1 cellular context compared by ENCODE assay signal in the genomic region with DNA sequence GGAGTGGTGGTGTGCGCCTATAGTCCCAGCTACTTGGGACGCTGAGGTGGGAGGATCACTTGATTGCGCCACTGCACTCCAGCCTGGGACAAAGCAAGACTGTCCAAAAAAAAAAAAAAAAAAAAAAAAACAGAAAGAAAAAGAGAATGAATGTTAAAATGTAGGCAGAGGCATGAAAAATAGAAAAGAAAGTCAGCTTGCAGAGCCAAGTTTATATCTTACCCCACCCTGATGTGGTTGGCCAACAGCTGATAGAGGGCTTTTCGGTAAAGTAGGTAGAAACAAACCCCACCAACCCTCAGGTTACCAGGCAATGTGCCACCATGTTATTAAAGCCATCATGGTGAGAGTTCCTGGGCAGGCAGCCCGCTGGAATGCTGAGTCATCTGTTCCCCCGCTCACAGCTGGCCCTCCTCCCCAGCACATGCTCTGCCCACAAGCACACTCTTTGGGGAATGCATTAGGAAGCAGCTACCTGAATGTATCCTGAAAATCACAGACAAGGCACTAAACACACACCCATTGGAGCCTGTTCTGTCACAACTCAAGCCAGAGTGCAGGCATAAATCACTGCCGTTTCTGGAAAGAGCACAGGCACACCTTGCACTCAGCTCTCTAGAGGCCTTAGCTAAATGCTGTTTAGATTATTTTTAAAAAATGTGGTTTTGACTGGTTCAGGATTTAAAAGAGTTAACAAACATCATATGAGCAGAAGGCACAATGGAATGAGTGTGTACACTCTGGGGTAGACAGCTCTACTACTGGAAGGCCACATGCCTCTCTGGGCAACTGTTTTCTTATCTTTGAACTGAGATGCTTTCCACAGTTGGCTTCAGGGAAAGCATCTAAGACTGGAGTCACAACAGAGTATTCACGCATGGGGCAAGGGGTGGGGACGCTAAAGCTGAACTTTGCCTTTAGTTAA.
TF ChIP-seq lines count a peak whose summit lies in the region.

No MANE protein-coding gene starts in this region.

TF ChIP-seq in HepG2, 621 proteins besides CTCF, POLR2A, EP300 and RAD21 (continued from another document and continues in another):
- TF ChIP-seq ARID5B (CRISPR knock-in tag; IDR thresholded peaks at IDR 0.05) (peak; percentile 68), SRY (CRISPR knock-in tag; IDR thresholded peaks at IDR 0.05) (no peak; the same call in 1 of the 2 replicates), ZNF788 (CRISPR knock-in tag; IDR thresholded peaks at IDR 0.05; ENCODE audit: borderline replicate concordance) (peak; percentile 83; the same call in 1 of the 2 replicates), PHF21A (CRISPR knock-in tag; IDR thresholded peaks at IDR 0.05) (peak; percentile 89), TOE1 (CRISPR knock-in tag; IDR thresholded peaks at IDR 0.05) (no peak), MTA1 (CRISPR knock-in tag; IDR thresholded peaks at IDR 0.05; ENCODE audit: borderline replicate concordance) (peak; percentile 88; the same call in 1 of the 2 replicates), ZNF644 (CRISPR knock-in tag; IDR thresholded peaks at IDR 0.05; ENCODE audit: low read depth) (peak; percentile 98), ZMAT3 (CRISPR knock-in tag; conservative IDR thresholded peaks at IDR 0.05) (peak; percentile 78), HMGXB4 (CRISPR knock-in tag; IDR thresholded peaks at IDR 0.05; ENCODE audit: borderline replicate concordance in 1 of 2, low read depth in 1 of 2) (peak in 1 of 2 experiments; percentile 11; a peak in 1 of 4 replicates), STAT5B (CRISPR knock-in tag; IDR thresholded peaks at IDR 0.05) (no peak), ZNF879 (CRISPR knock-in tag; IDR thresholded peaks at IDR 0.05) (no peak), NFE2 (CRISPR knock-in tag; IDR thresholded peaks at IDR 0.05) (peak; percentile 99), SMAD1 (CRISPR knock-in tag; IDR thresholded peaks at IDR 0.05; ENCODE audit: borderline replicate concordance, low read depth) (no peak; the same call in 1 of the 2 replicates), HDAC2 (CRISPR knock-in tag; IDR thresholded peaks at IDR 0.05) (peak; percentile 73), ARNT2 (CRISPR knock-in tag; IDR thresholded peaks at IDR 0.05; ENCODE audit: low read depth) (0 out of 2 replicates have a peak, but pooled peaks have one; percentile 21), TP53 (CRISPR knock-in tag; conservative IDR thresholded peaks at IDR 0.05) (peak; percentile 37; the same call in 1 of the 2 replicates), ZNF746 (CRISPR knock-in tag; IDR thresholded peaks at IDR 0.05) (peak; percentile 71), ZNF143 (CRISPR knock-in tag; IDR thresholded peaks at IDR 0.05) (no peak), ZFP37 (CRISPR knock-in tag; IDR thresholded peaks at IDR 0.05; ENCODE audit: borderline replicate concordance) (0 out of 2 replicates have a peak, but pooled peaks have one; percentile 45), ELF3 (CRISPR knock-in tag; IDR thresholded peaks at IDR 0.05) (peak; percentile 22; the same call in 1 of the 2 replicates), PHB2 (IDR thresholded peaks at IDR 0.05; ENCODE audit: partially characterized antibody) (no peak), ASH2L (IDR thresholded peaks at IDR 0.05; ENCODE audit: insufficient read length, low read depth, low read length) (peak; percentile 60), ATF7 (IDR thresholded peaks at IDR 0.05) (no peak), ATF7 (CRISPR knock-in tag; IDR thresholded peaks at IDR 0.05) (no peak), RFXANK (CRISPR knock-in tag; IDR thresholded peaks at IDR 0.05) (0 out of 2 replicates have a peak, but pooled peaks have one; percentile 29), SMYD3 (CRISPR knock-in tag; IDR thresholded peaks at IDR 0.05) (no peak)
- TF ChIP-seq, protein P1, sequence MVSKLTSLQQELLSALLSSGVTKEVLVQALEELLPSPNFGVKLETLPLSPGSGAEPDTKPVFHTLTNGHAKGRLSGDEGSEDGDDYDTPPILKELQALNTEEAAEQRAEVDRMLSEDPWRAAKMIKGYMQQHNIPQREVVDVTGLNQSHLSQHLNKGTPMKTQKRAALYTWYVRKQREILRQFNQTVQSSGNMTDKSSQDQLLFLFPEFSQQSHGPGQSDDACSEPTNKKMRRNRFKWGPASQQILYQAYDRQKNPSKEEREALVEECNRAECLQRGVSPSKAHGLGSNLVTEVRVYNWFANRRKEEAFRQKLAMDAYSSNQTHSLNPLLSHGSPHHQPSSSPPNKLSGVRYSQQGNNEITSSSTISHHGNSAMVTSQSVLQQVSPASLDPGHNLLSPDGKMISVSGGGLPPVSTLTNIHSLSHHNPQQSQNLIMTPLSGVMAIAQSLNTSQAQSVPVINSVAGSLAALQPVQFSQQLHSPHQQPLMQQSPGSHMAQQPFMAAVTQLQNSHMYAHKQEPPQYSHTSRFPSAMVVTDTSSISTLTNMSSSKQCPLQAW (CRISPR knock-in tag; IDR thresholded peaks at IDR 0.05) = peak; percentile 89
- TF ChIP-seq, protein P2, sequence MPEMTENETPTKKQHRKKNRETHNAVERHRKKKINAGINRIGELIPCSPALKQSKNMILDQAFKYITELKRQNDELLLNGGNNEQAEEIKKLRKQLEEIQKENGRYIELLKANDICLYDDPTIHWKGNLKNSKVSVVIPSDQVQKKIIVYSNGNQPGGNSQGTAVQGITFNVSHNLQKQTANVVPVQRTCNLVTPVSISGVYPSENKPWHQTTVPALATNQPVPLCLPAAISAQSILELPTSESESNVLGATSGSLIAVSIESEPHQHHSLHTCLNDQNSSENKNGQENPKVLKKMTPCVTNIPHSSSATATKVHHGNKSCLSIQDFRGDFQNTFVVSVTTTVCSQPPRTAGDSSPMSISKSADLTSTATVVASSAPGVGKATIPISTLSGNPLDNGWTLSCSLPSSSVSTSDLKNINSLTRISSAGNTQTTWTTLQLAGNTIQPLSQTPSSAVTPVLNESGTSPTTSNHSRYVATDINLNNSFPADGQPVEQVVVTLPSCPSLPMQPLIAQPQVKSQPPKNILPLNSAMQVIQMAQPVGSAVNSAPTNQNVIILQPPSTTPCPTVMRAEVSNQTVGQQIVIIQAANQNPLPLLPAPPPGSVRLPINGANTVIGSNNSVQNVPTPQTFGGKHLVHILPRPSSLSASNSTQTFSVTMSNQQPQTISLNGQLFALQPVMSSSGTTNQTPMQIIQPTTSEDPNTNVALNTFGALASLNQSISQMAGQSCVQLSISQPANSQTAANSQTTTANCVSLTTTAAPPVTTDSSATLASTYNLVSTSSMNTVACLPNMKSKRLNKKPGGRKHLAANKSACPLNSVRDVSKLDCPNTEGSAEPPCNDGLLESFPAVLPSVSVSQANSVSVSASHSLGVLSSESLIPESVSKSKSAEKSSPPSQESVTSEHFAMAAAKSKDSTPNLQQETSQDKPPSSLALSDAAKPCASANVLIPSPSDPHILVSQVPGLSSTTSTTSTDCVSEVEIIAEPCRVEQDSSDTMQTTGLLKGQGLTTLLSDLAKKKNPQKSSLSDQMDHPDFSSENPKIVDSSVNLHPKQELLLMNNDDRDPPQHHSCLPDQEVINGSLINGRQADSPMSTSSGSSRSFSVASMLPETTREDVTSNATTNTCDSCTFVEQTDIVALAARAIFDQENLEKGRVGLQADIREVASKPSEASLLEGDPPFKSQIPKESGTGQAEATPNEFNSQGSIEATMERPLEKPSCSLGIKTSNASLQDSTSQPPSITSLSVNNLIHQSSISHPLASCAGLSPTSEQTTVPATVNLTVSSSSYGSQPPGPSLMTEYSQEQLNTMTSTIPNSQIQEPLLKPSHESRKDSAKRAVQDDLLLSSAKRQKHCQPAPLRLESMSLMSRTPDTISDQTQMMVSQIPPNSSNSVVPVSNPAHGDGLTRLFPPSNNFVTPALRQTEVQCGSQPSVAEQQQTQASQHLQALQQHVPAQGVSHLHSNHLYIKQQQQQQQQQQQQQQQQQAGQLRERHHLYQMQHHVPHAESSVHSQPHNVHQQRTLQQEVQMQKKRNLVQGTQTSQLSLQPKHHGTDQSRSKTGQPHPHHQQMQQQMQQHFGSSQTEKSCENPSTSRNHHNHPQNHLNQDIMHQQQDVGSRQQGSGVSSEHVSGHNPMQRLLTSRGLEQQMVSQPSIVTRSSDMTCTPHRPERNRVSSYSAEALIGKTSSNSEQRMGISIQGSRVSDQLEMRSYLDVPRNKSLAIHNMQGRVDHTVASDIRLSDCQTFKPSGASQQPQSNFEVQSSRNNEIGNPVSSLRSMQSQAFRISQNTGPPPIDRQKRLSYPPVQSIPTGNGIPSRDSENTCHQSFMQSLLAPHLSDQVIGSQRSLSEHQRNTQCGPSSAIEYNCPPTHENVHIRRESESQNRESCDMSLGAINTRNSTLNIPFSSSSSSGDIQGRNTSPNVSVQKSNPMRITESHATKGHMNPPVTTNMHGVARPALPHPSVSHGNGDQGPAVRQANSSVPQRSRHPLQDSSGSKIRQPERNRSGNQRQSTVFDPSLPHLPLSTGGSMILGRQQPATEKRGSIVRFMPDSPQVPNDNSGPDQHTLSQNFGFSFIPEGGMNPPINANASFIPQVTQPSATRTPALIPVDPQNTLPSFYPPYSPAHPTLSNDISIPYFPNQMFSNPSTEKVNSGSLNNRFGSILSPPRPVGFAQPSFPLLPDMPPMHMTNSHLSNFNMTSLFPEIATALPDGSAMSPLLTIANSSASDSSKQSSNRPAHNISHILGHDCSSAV (CRISPR knock-in tag; IDR thresholded peaks at IDR 0.05; ENCODE audit: borderline replicate concordance) = no peak
- TF ChIP-seq, protein P3, sequence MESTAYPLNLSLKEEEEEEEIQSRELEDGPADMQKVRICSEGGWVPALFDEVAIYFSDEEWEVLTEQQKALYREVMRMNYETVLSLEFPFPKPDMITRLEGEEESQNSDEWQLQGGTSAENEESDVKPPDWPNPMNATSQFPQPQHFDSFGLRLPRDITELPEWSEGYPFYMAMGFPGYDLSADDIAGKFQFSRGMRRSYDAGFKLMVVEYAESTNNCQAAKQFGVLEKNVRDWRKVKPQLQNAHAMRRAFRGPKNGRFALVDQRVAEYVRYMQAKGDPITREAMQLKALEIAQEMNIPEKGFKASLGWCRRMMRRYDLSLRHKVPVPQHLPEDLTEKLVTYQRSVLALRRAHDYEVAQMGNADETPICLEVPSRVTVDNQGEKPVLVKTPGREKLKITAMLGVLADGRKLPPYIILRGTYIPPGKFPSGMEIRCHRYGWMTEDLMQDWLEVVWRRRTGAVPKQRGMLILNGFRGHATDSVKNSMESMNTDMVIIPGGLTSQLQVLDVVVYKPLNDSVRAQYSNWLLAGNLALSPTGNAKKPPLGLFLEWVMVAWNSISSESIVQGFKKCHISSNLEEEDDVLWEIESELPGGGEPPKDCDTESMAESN (CRISPR knock-in tag; conservative IDR thresholded peaks at IDR 0.05) = peak; percentile 74; the same call in 1 of the 2 replicates
- TF ChIP-seq, protein P4, sequence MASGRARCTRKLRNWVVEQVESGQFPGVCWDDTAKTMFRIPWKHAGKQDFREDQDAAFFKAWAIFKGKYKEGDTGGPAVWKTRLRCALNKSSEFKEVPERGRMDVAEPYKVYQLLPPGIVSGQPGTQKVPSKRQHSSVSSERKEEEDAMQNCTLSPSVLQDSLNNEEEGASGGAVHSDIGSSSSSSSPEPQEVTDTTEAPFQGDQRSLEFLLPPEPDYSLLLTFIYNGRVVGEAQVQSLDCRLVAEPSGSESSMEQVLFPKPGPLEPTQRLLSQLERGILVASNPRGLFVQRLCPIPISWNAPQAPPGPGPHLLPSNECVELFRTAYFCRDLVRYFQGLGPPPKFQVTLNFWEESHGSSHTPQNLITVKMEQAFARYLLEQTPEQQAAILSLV (CRISPR knock-in tag; IDR thresholded peaks at IDR 0.05; ENCODE audit: borderline replicate concordance) = peak; percentile 88
